Comparison of ENCODE assay signal across 14 cellular contexts in the genomic region with DNA sequence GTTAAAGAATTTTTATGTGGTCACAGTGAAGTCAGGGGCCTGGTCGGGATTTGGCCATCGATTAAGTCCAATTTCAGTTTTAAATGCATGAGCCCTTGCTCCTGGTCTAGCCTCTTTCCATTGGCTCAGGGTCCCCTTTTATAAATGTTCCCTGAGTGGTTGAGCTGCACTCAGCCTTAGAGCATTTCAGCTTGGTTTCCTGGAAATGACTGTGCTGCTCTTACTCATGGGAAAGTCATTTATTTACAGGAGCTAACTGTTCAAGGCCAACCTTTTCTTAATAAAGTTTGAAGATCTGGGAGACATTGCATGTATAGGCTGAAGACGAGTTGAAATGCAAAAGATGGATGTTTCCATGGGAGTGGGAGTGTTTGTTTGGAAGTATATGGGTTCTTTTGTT.
A peak's percentile ranks its signal among the peaks of the same experiment; 100 is the strongest.
DNase-seq lines count a peak whose midpoint lies in the region; ATAC-seq and TF ChIP-seq lines count a peak whose summit lies in the region.
"Had no signal": no experiment of that assay in that cellular context is flagged by ENCODE, and none has a peak within 500 bp of the region (broad histone marks: within the 10 kb centered on the region; RNA-seq: fewer than 3 reads in every experiment).

No MANE protein-coding gene starts in this region.

- H2AFZ ChIP-seq in fibroblast of lung (ENCODE audit: low read length) (no peak overlapping the region), MM.1S (ENCODE audit: low read length) (no peak overlapping the region)

- DNase-seq in GM03348 (ENCODE audit: low spot score) (peak; percentile 71), SJSA1 (ENCODE audit: low read depth in 1 of 2, low spot score in 2 of 2) (peak in 1 of 2 experiments; percentile 12), fibroblast of lung (ENCODE audit: low read depth in 2 of 2) (peak; percentile 74 to 86), osteocyte (ENCODE audit: extremely low spot score, unreplicated experiment) (no peak), MM.1S (no peak), mesothelial cell of epicardium (ENCODE audit: low spot score in 2 of 2, unreplicated experiment in 2 of 2) (no peak), RPMI8226 (no peak)
- DNase-seq: GDM1; NCI-H2171 treated with DMSO at 0.1 percent for 48 hours; psoas muscle; stimulated activated naive CD8-positive, alpha-beta T cell treated with anti-CD3 and anti-CD28 coated beads, Interleukin-15, Interleukin-2, amounts not matched to agents 100 U/mL and 50 U/mL, for 24 hours had no signal

- peaks cover 8% of the 10 kb centered on the region; the same call in 1 of the 2 replicates for H3K4me1 ChIP-seq in SJSA1 (replicated peaks)
- H3K4me1 ChIP-seq in fibroblast of lung (ENCODE audit: control insufficient read depth, extremely low read depth, insufficient read depth, low read length), result peaks cover 4% of the 10 kb centered on the region
- no peaks in the 10 kb centered on the region for H3K4me1 ChIP-seq in MM.1S (ENCODE audit: low read length)
- H3K4me1 ChIP-seq: psoas muscle had no signal

- peak overlapping the region; percentile 38 for H3K27ac ChIP-seq in SJSA1
- peak overlapping the region; percentile 34 for H3K27ac ChIP-seq in fibroblast of lung (ENCODE audit: insufficient read depth, low read length)
- no peak overlapping the region for H3K27ac ChIP-seq in MM.1S (ENCODE audit: low read length)
- H3K27ac ChIP-seq: C4-2B, psoas muscle had no signal

- H3K36me3 Mint-ChIP-seq in osteocyte (ENCODE audit: unreplicated experiment) (no peaks in the 10 kb centered on the region), mesothelial cell of epicardium (no peaks in the 10 kb centered on the region)

- no peaks in the 10 kb centered on the region for H3F3A ChIP-seq in MM.1S (ENCODE audit: insufficient read depth, low read length)

- H3K4me3 Mint-ChIP-seq in osteocyte (ENCODE audit: unreplicated experiment) (no peak overlapping the region), mesothelial cell of epicardium (no peak overlapping the region)
- H3K4me3 Mint-ChIP-seq: activated T-helper 17 cell treated with anti-CD3 and anti-CD28 coated beads, Interleukin-2, amount 50 U/mL, for 72 hours had no signal

- H3K4me3 ChIP-seq in SJSA1, result no peak overlapping the region
- H3K4me3 ChIP-seq in fibroblast of lung (replicated peaks in 1 of 4; ENCODE audit: control extremely low read depth in 1 of 4, insufficient read depth in 1 of 4, low read depth in 3 of 4, low read length in 4 of 4), result no peak overlapping the region
- H3K4me3 ChIP-seq in MM.1S (ENCODE audit: low read length), result no peak overlapping the region
- H3K4me3 ChIP-seq: psoas muscle had no signal

- peaks cover 18% of the 10 kb centered on the region for H3K4me1 Mint-ChIP-seq in osteocyte (ENCODE audit: unreplicated experiment)
- no peaks in the 10 kb centered on the region for H3K4me1 Mint-ChIP-seq in mesothelial cell of epicardium
- H3K4me1 Mint-ChIP-seq: activated T-helper 17 cell treated with anti-CD3 and anti-CD28 coated beads, Interleukin-2, amount 50 U/mL, for 72 hours had no signal

- no peak for TF ChIP-seq CTCF in fibroblast of lung (conservative IDR thresholded peaks at IDR 0.05 in 1 of 2, IDR thresholded peaks at IDR 0.05 in 1 of 2; ENCODE audit: low read depth in 1 of 2, low read length in 2 of 2)
- TF ChIP-seq CTCF in osteocyte (IDR thresholded peaks at IDR 0.05), result no peak
- no peak for TF ChIP-seq CTCF in MM.1S (IDR thresholded peaks at IDR 0.05; ENCODE audit: low read length)
- TF ChIP-seq CTCF in mesothelial cell of epicardium (IDR thresholded peaks at IDR 0.05; ENCODE audit: unreplicated experiment), result no peak

- no peak overlapping the region for H3K9ac ChIP-seq in fibroblast of lung (ENCODE audit: insufficient read depth, low read length)
- no peak overlapping the region for H3K9ac ChIP-seq in MM.1S (ENCODE audit: low read length)

- no peaks in the 10 kb centered on the region for H3K27me3 Mint-ChIP-seq in osteocyte (ENCODE audit: unreplicated experiment)
- H3K27me3 Mint-ChIP-seq in mesothelial cell of epicardium (ENCODE audit: low read depth), result no peaks in the 10 kb centered on the region

- H3K27me3 ChIP-seq in SJSA1 (replicated peaks) (no peaks in the 10 kb centered on the region), fibroblast of lung (ENCODE audit: control insufficient read depth, insufficient read depth, low read length) (no peaks in the 10 kb centered on the region), MM.1S (replicated peaks; ENCODE audit: insufficient read depth, low read length) (no peaks in the 10 kb centered on the region)

- no peaks in the 10 kb centered on the region for H4K20me1 ChIP-seq in fibroblast of lung (ENCODE audit: control insufficient read depth, extremely low read depth, insufficient read depth, low read length)
- H4K20me1 ChIP-seq in MM.1S (ENCODE audit: insufficient read depth, low read length), result no peaks in the 10 kb centered on the region

- peak overlapping the region; percentile 20 for H3K27ac Mint-ChIP-seq in osteocyte (ENCODE audit: unreplicated experiment)
- no peak overlapping the region for H3K27ac Mint-ChIP-seq in mesothelial cell of epicardium
- H3K27ac Mint-ChIP-seq: activated T-helper 17 cell treated with anti-CD3 and anti-CD28 coated beads, Interleukin-2, amount 50 U/mL, for 72 hours had no signal

- H3K4me2 ChIP-seq in fibroblast of lung (ENCODE audit: extremely low read depth, insufficient read depth, low read length) (no peak overlapping the region), MM.1S (ENCODE audit: low read depth, low read length) (no peak overlapping the region)

- H3K9me3 ChIP-seq in SJSA1 (replicated peaks) (no peaks in the 10 kb centered on the region), fibroblast of lung (ENCODE audit: control insufficient read depth, insufficient read depth, low read depth, low read length) (no peaks in the 10 kb centered on the region), MM.1S (replicated peaks; ENCODE audit: insufficient read depth, low read length) (no peaks in the 10 kb centered on the region)
- H3K9me3 ChIP-seq: psoas muscle had no signal

- H3K36me3 ChIP-seq in SJSA1 (no peaks in the 10 kb centered on the region), fibroblast of lung (ENCODE audit: control insufficient read depth, insufficient read depth, low read length) (no peaks in the 10 kb centered on the region), MM.1S (replicated peaks; ENCODE audit: insufficient read depth, low read length) (no peaks in the 10 kb centered on the region)

- H3K9me3 Mint-ChIP-seq in osteocyte (ENCODE audit: unreplicated experiment) (no peaks in the 10 kb centered on the region), mesothelial cell of epicardium (no peaks in the 10 kb centered on the region)

- H3K79me2 ChIP-seq in fibroblast of lung (ENCODE audit: control insufficient read depth, insufficient read depth, low read length) (no peaks in the 10 kb centered on the region), MM.1S (ENCODE audit: low read length) (no peaks in the 10 kb centered on the region)

- ATAC-seq in HG02571 (IDR thresholded peaks at IDR 0.05; ENCODE audit: unreplicated experiment), result no peak
- ATAC-seq: activated T-helper 17 cell treated with anti-CD3 and anti-CD28 coated beads, Interleukin-2, amount 50 U/mL, for 72 hours; psoas muscle; stimulated activated naive CD8-positive, alpha-beta T cell treated with anti-CD3 and anti-CD28 coated beads, Interleukin-15, Interleukin-2, amounts not matched to agents 100 U/mL and 50 U/mL, for 24 hours had no signal

- H3K9me2 ChIP-seq in MM.1S (replicated peaks; ENCODE audit: insufficient read depth, low read length), result no peaks in the 10 kb centered on the region

Comparison
In these comparisons a context has a peak if more than half of its experiments do, and no peak if none do; other contexts are left out.
1. DNase-seq: peak in GM03348 (single experiment) and fibroblast of lung (2 of 2); none in osteocyte (single experiment), MM.1S (single experiment), mesothelial cell of epicardium (0 of 2) and RPMI8226 (single experiment).